In genomic region chr5:53368966-53369605, GRCh38 we compare ENCODE assay signal across 16 cellular contexts.
"Had no signal": no experiment of that assay in that cellular context is flagged by ENCODE, and none has a peak within 500 bp of the region (broad histone marks: within the 10 kb centered on the region; RNA-seq: fewer than 3 reads in every experiment).

No MANE protein-coding gene starts in this region.

- ATAC-seq: activated CD8-positive, alpha-beta T cell treated with anti-CD3 and anti-CD28 coated beads for 36 hours; activated T-cell treated with anti-CD3 and anti-CD28 coated beads, Interleukin-2, amount 50 U/mL, for 4 hours; left ventricle myocardium superior; natural killer cell; stimulated activated naive B cell treated with anti-CD40 and anti-IgM and Interleukin-4, amounts not matched to agents 10 μg/mL and 1 μg/mL and 100 μg/mL, for 72 hours; T-helper 17 cell had no signal

- H3K9me3 ChIP-seq: adrenal gland, colonic mucosa, right atrium auricular region, thyroid gland had no signal

- DNase-seq: activated CD4-positive, alpha-beta T cell treated with anti-CD3 and anti-CD28 coated beads for 48 hours; activated CD8-positive, alpha-beta T cell treated with anti-CD3 and anti-CD28 coated beads for 36 hours; activated effector memory CD4-positive, alpha-beta T cell treated with anti-CD3 and anti-CD28 coated beads, Interleukin-2, amount 50 U/mL, for 16 hours; activated T-cell treated with anti-CD3 and anti-CD28 coated beads, Interleukin-2, amount 50 U/mL, for 4 hours; adrenal gland; caudate nucleus; colonic mucosa; glutamatergic neuron; left ventricle myocardium superior; mesendoderm; natural killer cell; stimulated activated CD4-positive, alpha-beta T cell treated with anti-CD3 and anti-CD28 coated beads, Interleukin-4, amount 100 ng/mL, for 1 hour; stimulated activated naive B cell treated with anti-CD40 and anti-IgM and Interleukin-4, amounts not matched to agents 10 μg/mL and 1 μg/mL and 100 μg/mL, for 72 hours; T-helper 17 cell; thyroid gland had no signal

- H3K27ac ChIP-seq: adrenal gland, colonic mucosa, right atrium auricular region, thyroid gland had no signal

- H3K4me1 ChIP-seq: adrenal gland, colonic mucosa, right atrium auricular region, thyroid gland had no signal

- H3K36me3 ChIP-seq: adrenal gland, colonic mucosa, right atrium auricular region, thyroid gland had no signal

- H3K27me3 ChIP-seq: adrenal gland, colonic mucosa, right atrium auricular region, thyroid gland had no signal

- H3K4me3 ChIP-seq: adrenal gland, colonic mucosa, right atrium auricular region, thyroid gland had no signal
